In genomic region chr3:195517030-195517429, GRCh38 we compare ENCODE assay signal across 29 cellular contexts.
"Had no signal": no experiment of that assay in that cellular context is flagged by ENCODE, and none has a peak within 500 bp of the region (broad histone marks: within the 10 kb centered on the region; RNA-seq: fewer than 3 reads in every experiment).

No MANE protein-coding gene starts in this region.

- H3K27ac Mint-ChIP-seq: dendritic cell treated with granulocyte-macrophage colony-stimulating factor and Interleukin-4, amounts not matched to agents 40 ng/mL and 50 ng/mL, for 4 days; endodermal cell; mesothelial cell of epicardium; nephron; neural progenitor cell; type B pancreatic cell had no signal

- H3K4me1 Mint-ChIP-seq: endodermal cell, nephron, neural progenitor cell had no signal

- H3K4me3 ChIP-seq: colonic mucosa, gastrocnemius medialis, left lung, neural progenitor cell, prostate gland, right atrium auricular region, smooth muscle cell, stomach, testis, tibial artery had no signal

- H3K9me3 Mint-ChIP-seq: endodermal cell, mesothelial cell of epicardium, nephron, neural progenitor cell, type B pancreatic cell had no signal

- ATAC-seq: esophagus mucosa; gastrocnemius medialis; left lung; naive thymus-derived CD4-positive, alpha-beta T cell; sciatic nerve had no signal

- H3K4me3 Mint-ChIP-seq: dendritic cell treated with granulocyte-macrophage colony-stimulating factor and Interleukin-4, amounts not matched to agents 40 ng/mL and 50 ng/mL, for 4 days; endodermal cell; mesothelial cell of epicardium; naive thymus-derived CD4-positive, alpha-beta T cell; nephron; neural progenitor cell; type B pancreatic cell had no signal

- H3K36me3 ChIP-seq: colonic mucosa, prostate gland had no signal

- H3K9me3 ChIP-seq: colonic mucosa, gastrocnemius medialis, left lung, prostate gland, right atrium auricular region, stomach, testis, tibial artery had no signal

- H3K27ac ChIP-seq: colonic mucosa, epithelial cell of prostate, gastrocnemius medialis, left lung, neural progenitor cell, prostate gland, right atrium auricular region, stomach, testis, tibial artery had no signal

- H3K27me3 Mint-ChIP-seq: dendritic cell treated with granulocyte-macrophage colony-stimulating factor and Interleukin-4, amounts not matched to agents 40 ng/mL and 50 ng/mL, for 4 days; naive thymus-derived CD4-positive, alpha-beta T cell; type B pancreatic cell had no signal

- H3K27me3 ChIP-seq: colonic mucosa, gastrocnemius medialis, left lung, neural progenitor cell, right atrium auricular region, stomach, testis, tibial artery had no signal

- DNase-seq: colonic mucosa; effector CD8-positive, alpha-beta T cell; endodermal cell; foreskin fibroblast; gastrocnemius medialis; head of caudate nucleus; kidney; left lung; mesenchymal stem cell; naive thymus-derived CD4-positive, alpha-beta T cell; stimulated activated CD4-positive, alpha-beta T cell treated with anti-CD3 and anti-CD28 coated beads, Interleukin-12 subunit alpha, Interleukin-12 subunit beta, amount 100 ng/mL, for 4 hours; stimulated activated CD4-positive, alpha-beta T cell treated with anti-CD3 and anti-CD28 coated beads, Interleukin-1b, Interleukin-23, amount 100 ng/mL, for 48 hours; stimulated activated CD4-positive, alpha-beta T cell treated with anti-CD3 and anti-CD28 coated beads, Interleukin-4, amount 100 ng/mL, for 1 hour; stimulated activated CD8-positive, alpha-beta memory T cell treated with anti-CD3 and anti-CD28 coated beads, Interleukin-4, amount 100 ng/mL, for 48 hours; stimulated activated naive CD4-positive, alpha-beta T cell treated with Interleukin-2 at 50 U/mL for 16 hours; stomach; testis; tibial artery had no signal

- H3K4me1 ChIP-seq: colonic mucosa, gastrocnemius medialis, left lung, neural progenitor cell, prostate gland, testis, tibial artery had no signal
